ENCODE assay signal across 16 cellular contexts in the genomic region with DNA sequence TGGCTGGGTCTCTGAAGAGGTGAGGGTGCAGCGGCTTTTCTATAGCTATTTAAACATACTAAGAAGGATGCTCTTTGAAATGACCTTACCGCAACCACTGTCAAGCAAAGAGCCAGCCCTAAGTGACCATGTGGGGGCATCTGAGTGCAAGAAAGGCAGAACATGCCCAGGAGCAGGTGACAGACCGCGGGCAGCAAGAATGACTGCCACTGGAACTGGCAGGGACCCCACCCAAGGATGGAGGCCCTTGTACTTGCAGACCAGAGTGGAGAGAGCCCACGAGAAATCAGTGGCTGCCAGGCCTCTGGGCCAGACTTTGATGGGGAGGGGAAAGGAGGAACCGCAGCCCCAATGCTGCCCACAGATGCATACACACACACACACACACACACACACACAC. TPM values are rescaled to one million over a fixed set of nuclear protein-coding genes. Genes with fewer than 3 reads are reported as not detected.
A peak's percentile ranks its signal among the peaks of the same experiment; 100 is the strongest.
DNase-seq lines count a peak whose midpoint lies in the region; ATAC-seq, FAIRE-seq and TF ChIP-seq lines count a peak whose summit lies in the region.
"Had no signal": no experiment of that assay in that cellular context is flagged by ENCODE, and none has a peak within 500 bp of the region (broad histone marks: within the 10 kb centered on the region; RNA-seq: fewer than 3 reads in every experiment).

No MANE protein-coding gene starts in this region.

- POLR2A ChIA-PET in H1 (lab: Charles Lee; ENCODE audit: partially characterized antibody), result interaction anchor here (1.1 to 1.7 kb wide), 4 partner anchors 30 to 79 kb away, joined by 3 to 5 read pairs (median 3); no protein-coding TSS in a partner anchor

- H3K36me3 ChIP-seq in left ventricle myocardium inferior (peaks cover 9% of the 10 kb centered on the region), H1 (ENCODE audit: control insufficient read depth in 2 of 4, insufficient read depth in 4 of 4, low read length in 3 of 4) (no peaks in the 10 kb centered on the region)
- H3K36me3 ChIP-seq: colonic mucosa had no signal

- TF ChIP-seq CTCF in left ventricle myocardium inferior (IDR thresholded peaks at IDR 0.05; ENCODE audit: borderline replicate concordance) (no peak), VCaP (conservative IDR thresholded peaks at IDR 0.05) (no peak), H1 (IDR thresholded peaks at IDR 0.05; ENCODE audit: control extremely low read depth in 1 of 3, insufficient read depth in 1 of 3, low read depth in 1 of 3, low read length in 3 of 3) (peak in 1 of 3 experiments; percentile 1; a peak in 1 of 4 replicates)

- TF ChIP-seq RAD21 in H1 (IDR thresholded peaks at IDR 0.05 in 1 of 2, conservative IDR thresholded peaks at IDR 0.05 in 1 of 2; ENCODE audit: low read depth in 2 of 2, low read length in 2 of 2), result 0 out of 4 replicates have a peak, but pooled peaks of 1 of the 2 experiments have one; percentile 24

- H3K4me1 ChIP-seq in right cardiac atrium (ENCODE audit: control insufficient read depth, insufficient read depth, low read length), result peaks cover 12% of the 10 kb centered on the region
- peaks cover 100% of the 10 kb centered on the region for H3K4me1 ChIP-seq in left ventricle myocardium inferior
- peaks cover 11 to 43% (median 34%) of the 10 kb centered on the region in 4 experiments for H3K4me1 ChIP-seq in H1 (replicated peaks in 1 of 4; ENCODE audit: control insufficient read depth in 3 of 4, insufficient read depth in 4 of 4, low read length in 3 of 4)

- ATAC-seq in right cardiac atrium, result no peak
- no peak for ATAC-seq in HG03439 (IDR thresholded peaks at IDR 0.05; ENCODE audit: unreplicated experiment)
- ATAC-seq: sciatic nerve had no signal

- H2BK5ac ChIP-seq in H1 (ENCODE audit: low read depth, low read length), result no peak overlapping the region

- H3K4me3 ChIP-seq in right cardiac atrium (ENCODE audit: low read length) (no peak overlapping the region), left ventricle myocardium inferior (no peak overlapping the region), H1 (ENCODE audit: extremely low read depth in 1 of 4, insufficient read depth in 2 of 4, low read depth in 3 of 4, low read length in 4 of 4) (no peak overlapping the region)
- H3K4me3 ChIP-seq: colonic mucosa, suprapubic skin had no signal

- DNase-seq in right cardiac atrium (peak in 2 of 3 donors; percentile 11 to 34), left ventricle myocardium inferior (no peak), H1 (ENCODE audit: low read depth in 1 of 2, low spot score in 2 of 2) (no peak), substantia nigra (lab: John Stamatoyannopoulos, UW) (peak in 12 of 49 donors; percentile 21 to 66 (median 46)), cerebellum (ENCODE audit: low spot score) (no peak)
- DNase-seq in stimulated activated CD4-positive, alpha-beta T cell treated with anti-CD3 and anti-CD28 coated beads, Interleukin-2, amount 100 ng/mL, for 48 hours, result no peak
- DNase-seq: HCEC 1CT, IMR-90, naive B cell, NCI-H524 treated with DMSO at 0.1 percent for 48 hours had no signal

- no peak overlapping the region for H3K4ac ChIP-seq in H1 (replicated peaks; ENCODE audit: insufficient read length, low read depth, low read length)

- no peak overlapping the region for H4K91ac ChIP-seq in H1 (replicated peaks; ENCODE audit: insufficient read length, low read length)

- H2BK120ac ChIP-seq in H1 (replicated peaks; ENCODE audit: low read depth, low read length), result no peak overlapping the region

- no peaks in the 10 kb centered on the region for H3K23me2 ChIP-seq in H1 (ENCODE audit: low read depth, low read length)

- no peak overlapping the region for H3K4me2 ChIP-seq in H1 (ENCODE audit: insufficient read depth in 1 of 2, low read depth in 2 of 2, low read length in 2 of 2)

- no peak overlapping the region for H2AFZ ChIP-seq in H1 (ENCODE audit: low read length)
- H2AFZ ChIP-seq: parathyroid adenoma had no signal

- no peak overlapping the region for H3K18ac ChIP-seq in H1 (ENCODE audit: extremely low read depth, low read length)

- H3K56ac ChIP-seq in H1 (replicated peaks; ENCODE audit: insufficient read length, low read depth, low read length), result no peak overlapping the region

- H2BK12ac ChIP-seq in H1 (ENCODE audit: low read depth, low read length), result no peak overlapping the region

- no peak overlapping the region; the same call in 1 of the 2 replicates for H2BK15ac ChIP-seq in H1 (ENCODE audit: low read length)

- CTCF ChIA-PET in H1 (lab: Charles Lee; ENCODE audit: partially characterized antibody), result interaction anchor here (0.6 to 15.1 kb wide), 36 partner anchors 12 to 356 kb away, joined by 3 to 178 read pairs (median 7); a partner anchor contains a TSS

- no peak overlapping the region for H3K23ac ChIP-seq in H1 (ENCODE audit: insufficient read length)

- H2AK5ac ChIP-seq in H1 (ENCODE audit: low read depth, low read length), result 0 out of 2 replicates have a peak overlapping the region, but pooled peaks have one; percentile 47

- no peak for TF ChIP-seq POLR2A in H1 (IDR thresholded peaks at IDR 0.05; ENCODE audit: control extremely low read depth in 1 of 2, low read depth in 2 of 2, low read length in 2 of 2)

- H3K9me3 ChIP-seq in right cardiac atrium (ENCODE audit: control insufficient read depth, low read length), result no peaks in the 10 kb centered on the region
- H3K9me3 ChIP-seq in left ventricle myocardium inferior (replicated peaks), result no peaks in the 10 kb centered on the region
- no peaks in the 10 kb centered on the region for H3K9me3 ChIP-seq in H1 (ENCODE audit: insufficient read depth in 2 of 2, low read depth in 1 of 2, low read length in 1 of 2)
- H3K9me3 ChIP-seq: colonic mucosa, suprapubic skin had no signal

- H2BK20ac ChIP-seq in H1 (ENCODE audit: low read length), result no peak overlapping the region

- 81% methylated on average over 6 of the region's 6 CpGs for WGBS in right cardiac atrium
- 96% methylated on average over 6 of the region's 6 CpGs; no CpG with 5 or more reads in 1 of the 2 experiments for WGBS in H1 (ENCODE audit: extremely low coverage in 1 of 2, insufficient coverage in 1 of 2, insufficient read length in 1 of 2, insufficient replicate concordance in 2 of 2, low coverage in 1 of 2, low lambda C conversion rate in 2 of 2, missing lambda C conversion rate in 1 of 2), 2 experiments

- FAIRE-seq in H1 (lab: Jason Lieb, UNC), result no peak

- H3K27me3 ChIP-seq in right cardiac atrium (ENCODE audit: control insufficient read depth, insufficient read depth) (no peaks in the 10 kb centered on the region), left ventricle myocardium inferior (ENCODE audit: low read depth) (no peaks in the 10 kb centered on the region), H1 (replicated peaks in 1 of 4; ENCODE audit: control insufficient read depth in 3 of 4, extremely low read depth in 1 of 4, insufficient read depth in 3 of 4, low read length in 3 of 4) (no peaks in the 10 kb centered on the region)
- H3K27me3 ChIP-seq: colonic mucosa, suprapubic skin had no signal

- no peak overlapping the region for H3K14ac ChIP-seq in H1 (ENCODE audit: insufficient read length)

- no peak for TF ChIP-seq EP300 in H1 (IDR thresholded peaks at IDR 0.05; ENCODE audit: borderline replicate concordance in 1 of 2, low read depth in 2 of 2, low read length in 2 of 2)

- no peaks in the 10 kb centered on the region for H3K79me2 ChIP-seq in H1 (ENCODE audit: control insufficient read depth in 1 of 2, insufficient read depth in 2 of 2, low read length in 2 of 2)

- no peak overlapping the region for H3K9ac ChIP-seq in H1 (replicated peaks in 1 of 4; ENCODE audit: extremely low read depth in 1 of 4, low read depth in 3 of 4, low read length in 3 of 4)
- H3K9ac ChIP-seq: parathyroid adenoma had no signal

- no peak overlapping the region for H4K8ac ChIP-seq in H1 (ENCODE audit: extremely low read depth, insufficient read depth, low read length)

- H4K20me1 ChIP-seq in H1 (replicated peaks in 1 of 2; ENCODE audit: control insufficient read depth in 1 of 2, insufficient read depth in 2 of 2, low read length in 2 of 2), result no peaks in the 10 kb centered on the region

- no peak overlapping the region for H4K5ac ChIP-seq in H1 (ENCODE audit: insufficient read length, low read depth, low read length)

- no peak overlapping the region for H3K27ac ChIP-seq in right cardiac atrium (ENCODE audit: low read length)
- no peak overlapping the region for H3K27ac ChIP-seq in left ventricle myocardium inferior (replicated peaks)
- peak overlapping the region; percentile 97 for H3K27ac ChIP-seq in VCaP
- H3K27ac ChIP-seq in H1 (ENCODE audit: low read depth, low read length), result no peak overlapping the region
- H3K27ac ChIP-seq in substantia nigra (ENCODE audit: low read depth, low read length, poor library complexity, severe bottlenecking), result peak overlapping the region; percentile 74
- H3K27ac ChIP-seq: colonic mucosa, parathyroid adenoma, suprapubic skin had no signal

- H3K79me1 ChIP-seq in H1 (ENCODE audit: low read depth, low read length), result no peaks in the 10 kb centered on the region

- intact Hi-C loops in right cardiac atrium (cut with DNase I) (no loop called here), left ventricle myocardium inferior (cut with micrococcal nuclease) (no loop called here)

RNA-seq across cellular contexts. Expression of a gene that starts 33.1 kb away (rescaled TPM):
- total RNA-seq in right cardiac atrium (10 to 100 TPM; 20.0 to 22.9 (median 21.1) TPM), left ventricle myocardium inferior (16.5 TPM), cerebellum (63.3 TPM)
- polyA plus RNA-seq in right cardiac atrium (9.9 TPM), H1 (2011; rRNA removed) (33.6 and 50.8 TPM in 2 replicates)
- total RNA-seq in H1 (2021; fragmentation: NEBNext Ultra II Directional; extraction: Animal tissue kit (Norgen Biotek cat#: 25700)), result 162 and 178 TPM in 2 replicates
- polyA plus RNA-seq in H1 (2011; cell fraction: cytosol; rRNA removed), result 36.6 TPM
- 120 TPM for polyA plus RNA-seq in H1 (2011; cell fraction: nucleus; rRNA removed)
- 95.4 to 118 TPM (median 100 TPM) in 4 replicates for polyA plus RNA-seq in H1 (2012, experiment 1 of 2)
- 19.1 TPM for polyA plus RNA-seq in H1 (2012, experiment 2 of 2)
- polyA plus RNA-seq in H1 (2013, experiment 1 of 2), result 58.9 TPM
- 54.4 TPM for polyA plus RNA-seq in H1 (2013, experiment 2 of 2)
- 80.2 and 102 TPM in 2 replicates for polyA minus RNA-seq in H1 (2011; rRNA and poly(A)+ RNA removed)
- polyA minus RNA-seq in H1 (2011; cell fraction: cytosol; rRNA and poly(A)+ RNA removed), result 99.8 TPM
- polyA minus RNA-seq in H1 (2011; cell fraction: nucleus; rRNA and poly(A)+ RNA removed), result 85.2 TPM

Comparison
In these comparisons a context has a peak if more than half of its experiments do, and no peak if none do; other contexts are left out.
1. DNase-seq: peak in right cardiac atrium (2 of 3); none in left ventricle myocardium inferior (single experiment), H1 (0 of 2), cerebellum (single experiment) and stimulated activated CD4-positive, alpha-beta T cell treated with anti-CD3 and anti-CD28 coated beads, Interleukin-2, amount 100 ng/mL, for 48 hours (0 of 2).
2. H3K27ac ChIP-seq: peak in VCaP (single experiment) and substantia nigra (single experiment); none in right cardiac atrium (single experiment), left ventricle myocardium inferior (single experiment) and H1 (single experiment).